ENCODE assay signal across 8 cellular contexts in the genomic region with DNA sequence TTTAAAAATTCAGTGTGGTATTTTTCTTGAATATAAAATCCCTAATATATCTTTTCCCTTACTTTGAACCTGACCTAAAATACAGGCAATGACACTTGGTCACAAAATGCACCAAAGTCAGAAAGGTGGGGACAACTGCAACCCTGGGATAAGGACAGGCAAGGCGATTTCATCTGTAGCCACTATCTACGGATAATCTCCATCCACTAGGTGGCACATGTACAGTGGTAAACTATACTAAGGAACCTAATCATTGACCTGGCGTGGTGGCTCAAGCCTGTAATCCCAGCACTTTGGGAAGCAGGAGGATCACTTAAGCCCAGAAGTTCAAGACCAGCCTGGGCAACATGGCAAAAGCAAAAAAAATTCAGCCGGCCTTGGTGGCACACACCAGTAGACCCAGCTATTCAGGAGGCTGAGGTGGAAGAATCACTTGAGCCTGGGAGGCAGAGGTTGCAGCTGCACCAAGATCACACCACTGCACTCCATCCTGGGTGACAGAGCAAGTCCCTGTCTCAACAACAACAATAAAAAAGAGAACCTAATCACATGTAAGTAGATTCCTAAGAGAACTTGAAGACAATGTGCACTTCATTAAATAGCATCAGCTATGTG.
DNase-seq lines count a peak whose midpoint lies in the region; ATAC-seq and TF ChIP-seq lines count a peak whose summit lies in the region.

No MANE protein-coding gene starts in this region.

- DNase-seq in COLO829 (ENCODE audit: low spot score): peak; percentile 7
- peak; percentile 33 for DNase-seq in OCI-M1 (lab: John Stamatoyannopoulos, UW)
- peak; percentile 57 for DNase-seq in cerebellar cortex (ENCODE audit: low spot score)
- no peak for DNase-seq in vagina (ENCODE audit: extremely low spot score in 2 of 2)
- DNase-seq in GM19240 (ENCODE audit: insufficient read length, low spot score): no peak

- H3K27ac ChIP-seq in liver (ENCODE audit: low read depth in 1 of 2, low read length in 2 of 2): no peak overlapping the region
- H3K27ac ChIP-seq in vagina: no peak overlapping the region

- peaks cover 4 to 28% (median 24%) of the 10 kb centered on the region in 4 donors for H3K4me1 ChIP-seq in liver (ENCODE audit: control insufficient read depth in 4 of 4, insufficient read depth in 4 of 4, low read length in 3 of 4)
- H3K4me1 ChIP-seq in vagina: peaks cover 58% of the 10 kb centered on the region

- H3K36me3 ChIP-seq in liver (ENCODE audit: control insufficient read depth in 4 of 4, insufficient read depth in 3 of 4, low read depth in 1 of 4, low read length in 3 of 4) (no peaks in the 10 kb centered on the region), vagina (no peaks in the 10 kb centered on the region)

- TF ChIP-seq POLR2A in vagina (IDR thresholded peaks at IDR 0.05): no peak

- 35% methylated on average over 4 of the region's 4 CpGs for WGBS in liver

- H3K27me3 ChIP-seq in liver (ENCODE audit: control insufficient read depth in 4 of 4, insufficient read depth in 4 of 4, low read length in 3 of 4) (no peaks in the 10 kb centered on the region), vagina (no peaks in the 10 kb centered on the region)

- ATAC-seq in GM18868 (IDR thresholded peaks at IDR 0.05; ENCODE audit: unreplicated experiment) (peak; percentile 48), HG03378 (IDR thresholded peaks at IDR 0.05; ENCODE audit: unreplicated experiment) (peak; percentile 62)

- no peak overlapping the region for H3K4me3 ChIP-seq in liver (ENCODE audit: low read depth in 1 of 3, low read length in 3 of 3)
- H3K4me3 ChIP-seq in vagina: no peak overlapping the region

- intact Hi-C loops in vagina (cut with DNase I): no loop called here

- no peaks in the 10 kb centered on the region for H3K9me3 ChIP-seq in liver (ENCODE audit: control insufficient read depth in 4 of 4, low read length in 3 of 4)
- no peaks in the 10 kb centered on the region for H3K9me3 ChIP-seq in vagina

- TF ChIP-seq CTCF in liver (IDR thresholded peaks at IDR 0.05; ENCODE audit: low read depth, low read length, missing input control): peak; percentile 41
- peak in 2 of 3 experiments; percentile 29 to 33 for TF ChIP-seq CTCF in vagina (IDR thresholded peaks at IDR 0.05)

- no peak overlapping the region for H3K9ac ChIP-seq in liver (ENCODE audit: low read depth in 1 of 2, low read length in 2 of 2)

- TF ChIP-seq RAD21 in liver (IDR thresholded peaks at IDR 0.05): peak; percentile 68 to 78

TF ChIP-seq in liver, 16 proteins besides CTCF, POLR2A, EP300 and RAD21:
- TF ChIP-seq GABPA (IDR thresholded peaks at IDR 0.05 in 1 of 2, conservative IDR thresholded peaks at IDR 0.05 in 1 of 2): no peak
- no peak for TF ChIP-seq NR2F2 (IDR thresholded peaks at IDR 0.05)
- TF ChIP-seq, protein P1, sequence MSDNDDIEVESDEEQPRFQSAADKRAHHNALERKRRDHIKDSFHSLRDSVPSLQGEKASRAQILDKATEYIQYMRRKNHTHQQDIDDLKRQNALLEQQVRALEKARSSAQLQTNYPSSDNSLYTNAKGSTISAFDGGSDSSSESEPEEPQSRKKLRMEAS (IDR thresholded peaks at IDR 0.05): no peak
- no peak for TF ChIP-seq YY1 (IDR thresholded peaks at IDR 0.05)
- TF ChIP-seq HNF4A (conservative IDR thresholded peaks at IDR 0.05): peak in 1 of 2 donors; percentile 15
TF ChIP-seq in liver: peak in this region for 1.

Comparison
In these comparisons a context has a peak if more than half of its experiments do, and no peak if none do; other contexts are left out.
1. DNase-seq: peak in COLO829 (single experiment), OCI-M1 (single experiment) and cerebellar cortex (single experiment); none in vagina (0 of 2) and GM19240 (single experiment).